25 cellular contexts compared by ENCODE assay signal in genomic region chr5:113390224-113390623, GRCh38. TPM values are rescaled to one million over a fixed set of nuclear protein-coding genes. Genes with fewer than 3 reads are reported as not detected.
DNase-seq lines count a peak whose midpoint lies in the region; ATAC-seq, FAIRE-seq and TF ChIP-seq lines count a peak whose summit lies in the region.
"Had no signal": no experiment of that assay in that cellular context is flagged by ENCODE, and none has a peak within 500 bp of the region (broad histone marks: within the 10 kb centered on the region; RNA-seq: fewer than 3 reads in every experiment).

No MANE protein-coding gene starts in this region.

- CTCF ChIA-PET in GM12878 (lab: Yijun Ruan, JAX): interaction anchor here (2.4 kb wide), 1 partner anchor 11 kb away, joined by 11 read pairs; no protein-coding TSS in a partner anchor

- H3K36me3 ChIP-seq in GM12878 (ENCODE audit: control insufficient read depth in 2 of 2, insufficient read depth in 2 of 2, low read length in 1 of 2): no peaks in the 10 kb centered on the region

- intact Hi-C loops in GM12878 (cut with micrococcal nuclease; ENCODE audit: unreplicated experiment): no loop called here

- WGBS in GM12878 (ENCODE audit: insufficient coverage, insufficient replicate concordance, low lambda C conversion rate, missing lambda C conversion rate): 0% methylated on average over 1 of the region's 1 CpG

- RAD21 ChIA-PET in GM12878 (lab: Charles Lee; ENCODE audit: unreplicated experiment): no interaction called here

- BruUV-seq in GM12878 (replicated peaks; lab: Mats Ljungman, UMichigan): no TSS peak

- no peaks in the 10 kb centered on the region; a peak in 1 of 4 replicates for H3K27me3 ChIP-seq in GM12878 (replicated peaks in 1 of 2; ENCODE audit: control insufficient read depth in 2 of 2, insufficient read depth in 2 of 2, low read length in 1 of 2)

- H2AFZ ChIP-seq in GM12878 (ENCODE audit: control insufficient read depth, low read depth, low read length): no peak overlapping the region
- H2AFZ ChIP-seq: GM23338 had no signal

- no peaks in the 10 kb centered on the region for H4K20me1 ChIP-seq in GM12878 (ENCODE audit: control insufficient read depth, insufficient read depth)

- H3K4me2 ChIP-seq in GM12878 (ENCODE audit: control insufficient read depth, insufficient read depth): no peak overlapping the region
- H3K4me2 ChIP-seq: GM23338 had no signal

- FAIRE-seq in GM12878 (lab: Jason Lieb, UNC): peak; percentile 44
- FAIRE-seq: A204.1, G401.6, GM18507 had no signal

- peak; percentile 64 for ATAC-seq in GM19035 (IDR thresholded peaks at IDR 0.05; ENCODE audit: unreplicated experiment)
- ATAC-seq in HG02610 (IDR thresholded peaks at IDR 0.05; ENCODE audit: unreplicated experiment): peak; percentile 72
- peak; percentile 89 for ATAC-seq in HG03439 (IDR thresholded peaks at IDR 0.05; ENCODE audit: unreplicated experiment)
- no peak for ATAC-seq in GM12878
- ATAC-seq: GM23338, Right ventricle myocardium inferior, T-helper 17 cell had no signal

- in situ Hi-C loops in GM12878 (cut with MboI): no loop called here

- H3K79me2 ChIP-seq in GM12878 (ENCODE audit: control insufficient read depth, insufficient read depth, low read length): no peaks in the 10 kb centered on the region

- no peak for TF ChIP-seq RAD21 in GM12878 (IDR thresholded peaks at IDR 0.05; ENCODE audit: insufficient read depth, low read depth, low read length)

- H3K27ac ChIP-seq in GM12878 (ENCODE audit: control insufficient read depth, insufficient read depth): no peak overlapping the region
- H3K27ac ChIP-seq: C4-2B had no signal

- no peak overlapping the region for H3K9ac ChIP-seq in GM12878 (ENCODE audit: control insufficient read depth, insufficient read depth, low read length)

- TF ChIP-seq CTCF in GM12878 (IDR thresholded peaks at IDR 0.05 in 2 of 3, conservative IDR thresholded peaks at IDR 0.05 in 1 of 3; ENCODE audit: control insufficient read depth in 2 of 3, extremely low read depth in 1 of 3, insufficient read depth in 1 of 3, low read depth in 3 of 3, low read length in 3 of 3): no peak

- POLR2A ChIA-PET in GM12878 (lab: Charles Lee): no interaction called here

- no peaks in the 10 kb centered on the region for H3K4me1 ChIP-seq in GM12878 (ENCODE audit: control insufficient read depth, insufficient read depth, low read length)

- no peaks in the 10 kb centered on the region for H3K9me3 ChIP-seq in GM12878 (replicated peaks; ENCODE audit: control insufficient read depth, insufficient read depth, low read length)

- H3K4me3 ChIP-seq in GM12878: no peak overlapping the region
- H3K4me3 ChIP-seq: GM23338 had no signal

- SMC1A ChIA-PET in GM12878 (lab: Charles Lee; ENCODE audit: uncharacterized antibody, unreplicated experiment): no interaction called here

- TF ChIP-seq EP300 in GM12878 (IDR thresholded peaks at IDR 0.05; ENCODE audit: borderline replicate concordance in 1 of 2, control insufficient read depth in 1 of 2, low read depth in 2 of 2, low read length in 2 of 2): no peak

- no peak for DNase-seq in GM12878 (ENCODE audit: low read depth, low spot score)
- DNase-seq in NK-92 (lab: John Stamatoyannopoulos, UW; ENCODE audit: unreplicated experiment): no peak
- DNase-seq in NCI-H748 treated with DMSO at 0.1 percent for 48 hours (lab: John Stamatoyannopoulos, UW): no peak
- DNase-seq in stimulated activated CD8-positive, alpha-beta memory T cell treated with anti-CD3 and anti-CD28 coated beads, Interleukin-4, amount 100 ng/mL, for 48 hours: no peak
- DNase-seq: Calu3; CD8-positive, alpha-beta memory T cell; DMS153; HCEC 1CT; Kasumi-1; NCI-H1417; NCI-H187; NCI-H446; NCI-H526; SW 1271; T-helper 17 cell had no signal

- TF ChIP-seq POLR2A in GM12878 (IDR thresholded peaks at IDR 0.05; ENCODE audit: low read depth, low read length): no peak

TF ChIP-seq in GM12878, 131 proteins besides CTCF, POLR2A, EP300 and RAD21 (continues in another document):
- TF ChIP-seq NBN (IDR thresholded peaks at IDR 0.05) (no peak), POU2F2 (IDR thresholded peaks at IDR 0.05; ENCODE audit: borderline replicate concordance, low read depth, low read length) (no peak), ELK1 (IDR thresholded peaks at IDR 0.05; ENCODE audit: low read depth, low read length) (no peak), ZNF687 (IDR thresholded peaks at IDR 0.05) (no peak), PAX5 (IDR thresholded peaks at IDR 0.05; ENCODE audit: borderline replicate concordance, low read depth, low read length) (no peak), BRCA1 (IDR thresholded peaks at IDR 0.05; ENCODE audit: low read depth, low read length) (no peak), TAF1 (IDR thresholded peaks at IDR 0.05; ENCODE audit: borderline replicate concordance, low read depth, low read length) (no peak)

RNA-seq across cellular contexts. Expression of gene TSSK1B, which starts 44.6 kb away (rescaled TPM):
- not detected in 2 replicates for total RNA-seq in GM12878 (2013; cell fraction: nucleolus; rRNA removed)
- total RNA-seq in GM12878 (2014; rRNA removed): not detected in 2 replicates
- not detected in 2 replicates for total RNA-seq in GM12878 (2014; rRNA removed; fragmentation: Illumina TruSeq; extraction: Trizol)
- total RNA-seq in GM12878 (2021): not detected in 2 replicates
- not detected for polyA plus RNA-seq in GM12878 (2011; ENCODE audit: low read depth)
- polyA plus RNA-seq in GM12878 (2011; rRNA removed): not detected in 2 replicates
- polyA plus RNA-seq in GM12878 (2011; cell fraction: cytosol; rRNA removed): not detected in 2 replicates
- polyA plus RNA-seq in GM12878 (2011; cell fraction: nucleus; rRNA removed): not detected in 2 replicates
- not detected in 2 replicates for polyA plus RNA-seq in GM12878 (2012)
- polyA plus RNA-seq in GM12878 (2014; fragmentation: Illumina TruSeq; extraction: Trizol): not detected in 2 replicates
- not detected for polyA plus RNA-seq in GM12878 (2014; fragmentation: Nextera tagmentation; extraction: Ambion mirVana)
- not detected in 2 replicates for polyA plus RNA-seq in GM12878 (2014; rRNA removed)
- not detected for polyA plus RNA-seq in GM12878 (2016; fragmentation: Nextera tagmentation; extraction: Ambion mirVana)
- not detected in 2 replicates for polyA minus RNA-seq in GM12878 (2011; rRNA and poly(A)+ RNA removed)
- not detected in 2 replicates for polyA minus RNA-seq in GM12878 (2011; cell fraction: cytosol; rRNA and poly(A)+ RNA removed)
- not detected in 2 replicates for polyA minus RNA-seq in GM12878 (2011; cell fraction: nucleus; rRNA and poly(A)+ RNA removed)
- total RNA-seq: Calu3; CD8-positive, alpha-beta memory T cell; Right ventricle myocardium inferior; SK-MEL-5; T-helper 17 cell had no signal
- polyA plus RNA-seq: CD8-positive, alpha-beta memory T cell; GM23338 had no signal
